Comparison of ENCODE assay signal across 6 cellular contexts in genomic region chr1:188277771-188278170, GRCh38.
"Had no signal": no experiment of that assay in that cellular context is flagged by ENCODE, and none has a peak within 500 bp of the region (broad histone marks: within the 10 kb centered on the region; RNA-seq: fewer than 3 reads in every experiment).

No MANE protein-coding gene starts in this region.

- DNase-seq: IMR-90, KBM-7, KG1 had no signal

- ATAC-seq: HepG2, K562 had no signal

- H3K27ac ChIP-seq: HL-60 had no signal

- H3K4me3 ChIP-seq: K562 had no signal
